Comparison of ENCODE assay signal across 15 cellular contexts in genomic region chr5:115607935-115608334, GRCh38.
"Had no signal": no experiment of that assay in that cellular context is flagged by ENCODE, and none has a peak within 500 bp of the region (broad histone marks: within the 10 kb centered on the region; RNA-seq: fewer than 3 reads in every experiment).

No MANE protein-coding gene starts in this region.

- H3K27ac ChIP-seq: breast epithelium, neural progenitor cell, suprapubic skin had no signal

- H3K4me2 ChIP-seq: neural progenitor cell had no signal

- H3K36me3 ChIP-seq: breast epithelium had no signal

- H3K9me3 Mint-ChIP-seq: activated T-helper 17 cell treated with anti-CD3 and anti-CD28 coated beads, Interleukin-2, amount 50 U/mL, for 72 hours had no signal

- H3K4me3 ChIP-seq: ascending aorta, breast epithelium, dorsolateral prefrontal cortex, neural progenitor cell, suprapubic skin had no signal

- DNase-seq: activated CD4-positive, alpha-beta T cell treated with anti-CD3 and anti-CD28 coated beads for 1 hour; activated CD4-positive, alpha-beta T cell treated with anti-CD3 and anti-CD28 coated beads, Interleukin-2, amount 50 U/mL, for 4 hours; activated naive CD4-positive, alpha-beta T cell treated with Interleukin-2 at 50 U/mL for 16 hours; activated T-cell treated with anti-CD3 and anti-CD28 coated beads for 4 hours; dorsolateral prefrontal cortex; hypothalamus; kidney; stimulated activated CD4-positive, alpha-beta T cell treated with anti-CD3 and anti-CD28 coated beads, Interleukin-2, amount 100 ng/mL, for 48 hours; stimulated activated naive CD4-positive, alpha-beta T cell treated with Interleukin-2 at 50 U/mL for 16 hours; trophoblast cell had no signal

- H3K27me3 ChIP-seq: ascending aorta, breast epithelium, dorsolateral prefrontal cortex, neural progenitor cell, suprapubic skin had no signal

- H2AFZ ChIP-seq: neural progenitor cell had no signal

- ATAC-seq: activated T-helper 17 cell treated with anti-CD3 and anti-CD28 coated beads, Interleukin-2, amount 50 U/mL, for 72 hours had no signal

- H3K9ac ChIP-seq: neural progenitor cell had no signal

- H3K4me1 ChIP-seq: breast epithelium had no signal

- H3K9me3 ChIP-seq: ascending aorta, breast epithelium, suprapubic skin had no signal

- H3K27ac Mint-ChIP-seq: activated T-helper 17 cell treated with anti-CD3 and anti-CD28 coated beads, Interleukin-2, amount 50 U/mL, for 72 hours; neural progenitor cell had no signal

- H3K27me3 Mint-ChIP-seq: activated T-helper 17 cell treated with anti-CD3 and anti-CD28 coated beads, Interleukin-2, amount 50 U/mL, for 72 hours had no signal

- H3K4me3 Mint-ChIP-seq: activated T-helper 17 cell treated with anti-CD3 and anti-CD28 coated beads, Interleukin-2, amount 50 U/mL, for 72 hours; neural progenitor cell had no signal
